Comparison of ENCODE assay signal across 13 cellular contexts in genomic region chr4:2408401-2408958, GRCh38. TPM values are rescaled to one million over a fixed set of nuclear protein-coding genes. Genes with fewer than 3 reads are reported as not detected.
A peak's percentile ranks its signal among the peaks of the same experiment; 100 is the strongest.
DNase-seq lines count a peak whose midpoint lies in the region; ATAC-seq and TF ChIP-seq lines count a peak whose summit lies in the region.
"Had no signal": no experiment of that assay in that cellular context is flagged by ENCODE, and none has a peak within 500 bp of the region (broad histone marks: within the 10 kb centered on the region; RNA-seq: fewer than 3 reads in every experiment).

No MANE protein-coding gene starts in this region.

- H3K27ac ChIP-seq in IMR-90 (ENCODE audit: insufficient read depth, low read length) (no peak overlapping the region), neural progenitor cell (no peak overlapping the region)
- H3K27ac ChIP-seq: coronary artery, vagina had no signal

- H3K9me3 Mint-ChIP-seq in activated CD4-positive, alpha-beta T cell treated with anti-CD3 and anti-CD28 coated beads, Interleukin-2, amount 10 ng/mL, durations not matched to agents 24 days and 14 days = no peaks in the 10 kb centered on the region
- H3K9me3 Mint-ChIP-seq in WTC11 (no peaks in the 10 kb centered on the region), neural progenitor cell (no peaks in the 10 kb centered on the region)

- no peak overlapping the region for H3K4ac ChIP-seq in IMR-90 (ENCODE audit: low read depth, low read length)

- H3K4me3 ChIP-seq in IMR-90 (ENCODE audit: insufficient read depth, low read depth, low read length) (no peak overlapping the region), neural progenitor cell (no peak overlapping the region)
- H3K4me3 ChIP-seq: coronary artery, vagina had no signal

- H3K36me3 Mint-ChIP-seq in activated CD4-positive, alpha-beta T cell treated with anti-CD3 and anti-CD28 coated beads, Interleukin-2, amount 10 ng/mL, durations not matched to agents 24 days and 14 days (ENCODE audit: low read depth) = no peaks in the 10 kb centered on the region
- H3K36me3 Mint-ChIP-seq in WTC11 (no peaks in the 10 kb centered on the region), neural progenitor cell (no peaks in the 10 kb centered on the region)

- peaks cover 53% of the 10 kb centered on the region for H3K4me1 Mint-ChIP-seq in activated CD4-positive, alpha-beta T cell treated with anti-CD3 and anti-CD28 coated beads, Interleukin-2, amount 10 ng/mL, durations not matched to agents 24 days and 14 days
- H3K4me1 Mint-ChIP-seq in WTC11 (peaks cover 44% of the 10 kb centered on the region), neural progenitor cell (peaks cover 32% of the 10 kb centered on the region)

- H2BK20ac ChIP-seq in IMR-90 (ENCODE audit: low read depth, low read length) = no peak overlapping the region

- H4K20me1 ChIP-seq in IMR-90 (ENCODE audit: insufficient read depth, low read length) (no peaks in the 10 kb centered on the region), neural progenitor cell (ENCODE audit: low read depth) (no peaks in the 10 kb centered on the region)

- no TSS peak for BruUV-seq in IMR-90 (replicated peaks; lab: Mats Ljungman, UMichigan)

- peaks cover 11% of the 10 kb centered on the region for H3K4me1 ChIP-seq in IMR-90 (ENCODE audit: control insufficient read depth, insufficient read depth, low read length)
- peaks cover 12% of the 10 kb centered on the region for H3K4me1 ChIP-seq in neural progenitor cell

- H3K79me2 ChIP-seq in neural progenitor cell (ENCODE audit: low read depth) = no peaks in the 10 kb centered on the region

- no peak overlapping the region for H2BK15ac ChIP-seq in IMR-90 (ENCODE audit: low read depth, low read length)

- no peak overlapping the region for H3K23ac ChIP-seq in IMR-90 (ENCODE audit: low read depth, low read length)

- peaks cover 0 to under 1% of the 10 kb centered on the region in 2 experiments; a peak in 1 of 4 replicates for H3K79me1 ChIP-seq in IMR-90 (ENCODE audit: low read depth in 1 of 2, low read length in 2 of 2)

- H2AFZ ChIP-seq in IMR-90 (replicated peaks; ENCODE audit: low read length, poor library complexity) = peak overlapping the region; percentile 14
- H2AFZ ChIP-seq in neural progenitor cell (replicated peaks) = no peak overlapping the region

- H3K27ac Mint-ChIP-seq in activated CD4-positive, alpha-beta T cell treated with anti-CD3 and anti-CD28 coated beads, Interleukin-2, amount 10 ng/mL, durations not matched to agents 24 days and 14 days = no peak overlapping the region
- H3K27ac Mint-ChIP-seq in WTC11 = no peak overlapping the region
- no peak overlapping the region for H3K27ac Mint-ChIP-seq in neural progenitor cell

- H3K14ac ChIP-seq in IMR-90 (replicated peaks; ENCODE audit: low read depth, low read length) = no peak overlapping the region

- 69% methylated on average over 10 of the region's 15 CpGs; no CpG with 5 or more reads in 1 of the 2 experiments for WGBS in IMR-90 (ENCODE audit: extremely low coverage in 2 of 2, insufficient read length in 1 of 2), 2 experiments

- no peak for TF ChIP-seq RAD21 in IMR-90 (IDR thresholded peaks at IDR 0.05; ENCODE audit: low read length)

- no peak for ATAC-seq in IMR-90 (ENCODE audit: low read depth)
- ATAC-seq in WTC11 = peak; percentile 43

- no peak overlapping the region for H3K9ac ChIP-seq in IMR-90 (ENCODE audit: low read depth, low read length)
- H3K9ac ChIP-seq in neural progenitor cell = no peak overlapping the region

- H3K4me2 ChIP-seq in IMR-90 (ENCODE audit: low read depth, low read length) (no peak overlapping the region), neural progenitor cell (no peak overlapping the region)

- H4K91ac ChIP-seq in IMR-90 (ENCODE audit: insufficient read depth, low read depth, low read length) = no peak overlapping the region

- H3K36me3 ChIP-seq in IMR-90 (ENCODE audit: control insufficient read depth, insufficient read depth, low read length) = no peaks in the 10 kb centered on the region
- H3K36me3 ChIP-seq in neural progenitor cell = no peaks in the 10 kb centered on the region
- H3K36me3 ChIP-seq: vagina had no signal

- intact Hi-C loops in activated CD4-positive, alpha-beta T cell treated with anti-CD3 and anti-CD28 coated beads, Interleukin-2, amount 10 ng/mL, durations not matched to agents 24 days and 14 days (cut with micrococcal nuclease) = no loop called here
- intact Hi-C loops in IMR-90 (cut with micrococcal nuclease) = no loop called here

- peaks cover 19% of the 10 kb centered on the region for H3F3A ChIP-seq in neural progenitor cell (ENCODE audit: low read depth)

- no peak overlapping the region for H3K56ac ChIP-seq in IMR-90 (ENCODE audit: extremely low read depth, insufficient read depth, low read length)

- H3K9me1 ChIP-seq in IMR-90 (ENCODE audit: insufficient read depth, low read length) = peaks cover 7% of the 10 kb centered on the region

- POLR2A ChIA-PET in IMR-90 (lab: Charles Lee; ENCODE audit: unreplicated experiment) (no interaction called here), WTC11 (lab: Charles Lee) (no interaction called here)

- dilution Hi-C loops in IMR-90 (cut with HindIII; ENCODE audit: low sequenced_read_pairs, unreplicated experiment) = no loop called here

- CTCF ChIA-PET in IMR-90 (lab: Yijun Ruan, JAX) = no interaction called here
- CTCF ChIA-PET in WTC11 (lab: Charles Lee) = interaction anchor here (1.0 to 1.4 kb wide), 2 partner anchors 8 to 34 kb away, joined by 3 to 5 read pairs; no protein-coding TSS in a partner anchor

- H2AK5ac ChIP-seq in IMR-90 (ENCODE audit: low read depth, low read length) = no peak overlapping the region

- H2AK9ac ChIP-seq in IMR-90 (replicated peaks; ENCODE audit: low read depth, low read length, poor library complexity) = peak overlapping the region; percentile 50

- peak; percentile 73 for DNase-seq in activated CD4-positive, alpha-beta T cell treated with anti-CD3 and anti-CD28 coated beads, Interleukin-2, amount 10 ng/mL, durations not matched to agents 24 days and 14 days
- DNase-seq in activated CD4-positive, alpha-beta T cell treated with anti-CD3 and anti-CD28 coated beads for 1 hour = no peak
- no peak for DNase-seq in IMR-90
- DNase-seq in WTC11 (ENCODE audit: low spot score) = peak; percentile 70
- DNase-seq in neural progenitor cell (ENCODE audit: low spot score) = no peak
- DNase-seq in NCI-H187 (lab: John Stamatoyannopoulos, UW) = no peak
- no peak for DNase-seq in NCI-H446 (lab: John Stamatoyannopoulos, UW)
- DNase-seq in NCI-H2171 treated with DMSO at 0.1 percent for 48 hours (lab: John Stamatoyannopoulos, UW) = no peak
- DNase-seq: DND-41, NCI-H1694 treated with DMSO at 0.1 percent for 48 hours had no signal

- no peak overlapping the region for H2BK5ac ChIP-seq in IMR-90 (ENCODE audit: low read depth, low read length, poor library complexity, severe bottlenecking)

- TF ChIP-seq POLR2A in IMR-90 (IDR thresholded peaks at IDR 0.05; ENCODE audit: low read depth, low read length) = no peak

- in situ Hi-C loops in IMR-90 (cut with MboI; ENCODE audit: low sequenced_read_pairs) = no loop called here

- H3K4me3 Mint-ChIP-seq in activated CD4-positive, alpha-beta T cell treated with anti-CD3 and anti-CD28 coated beads, Interleukin-2, amount 10 ng/mL, durations not matched to agents 24 days and 14 days = no peak overlapping the region
- H3K4me3 Mint-ChIP-seq in WTC11 = no peak overlapping the region
- H3K4me3 Mint-ChIP-seq in neural progenitor cell = peak overlapping the region; percentile 24

- no peaks in the 10 kb centered on the region for H3K27me3 Mint-ChIP-seq in activated CD4-positive, alpha-beta T cell treated with anti-CD3 and anti-CD28 coated beads, Interleukin-2, amount 10 ng/mL, durations not matched to agents 24 days and 14 days
- H3K27me3 Mint-ChIP-seq in WTC11 (ENCODE audit: low read depth) (peaks cover 2% of the 10 kb centered on the region; the same call in 1 of the 2 replicates), neural progenitor cell (ENCODE audit: insufficient read depth, low read depth) (peaks cover 29% of the 10 kb centered on the region)

- TF ChIP-seq CTCF in IMR-90 (conservative IDR thresholded peaks at IDR 0.05; ENCODE audit: low read depth, low read length) (no peak), WTC11 (IDR thresholded peaks at IDR 0.05) (no peak), neural progenitor cell (IDR thresholded peaks at IDR 0.05) (no peak)

- H3K9me3 ChIP-seq in IMR-90 (ENCODE audit: control insufficient read depth, insufficient read depth, low read length) = no peaks in the 10 kb centered on the region
- H3K9me3 ChIP-seq in neural progenitor cell (ENCODE audit: low read depth) = no peaks in the 10 kb centered on the region
- H3K9me3 ChIP-seq: vagina had no signal

- H3K27me3 ChIP-seq in IMR-90 (ENCODE audit: control insufficient read depth, insufficient read depth, low read length) = peaks cover 7% of the 10 kb centered on the region; the same call in 1 of the 2 replicates
- H3K27me3 ChIP-seq in neural progenitor cell = peaks cover 24% of the 10 kb centered on the region
- H3K27me3 ChIP-seq: vagina had no signal

- no peak overlapping the region for H4K8ac ChIP-seq in IMR-90 (ENCODE audit: low read depth in 2 of 2, low read length in 2 of 2)

- H3K18ac ChIP-seq in IMR-90 (ENCODE audit: low read depth, low read length) = no peak overlapping the region

- H2BK120ac ChIP-seq in IMR-90 (ENCODE audit: low read depth, low read length) = no peak overlapping the region

- no peak overlapping the region for H4K5ac ChIP-seq in IMR-90 (ENCODE audit: low read depth, low read length)

TF ChIP-seq in WTC11, 78 proteins besides CTCF, POLR2A, EP300 and RAD21 (continues in another document):
- no peak for TF ChIP-seq OVOL2 (CRISPR knock-in tag; IDR thresholded peaks at IDR 0.05; ENCODE audit: borderline replicate concordance)
- TF ChIP-seq CREB1 (CRISPR knock-in tag; IDR thresholded peaks at IDR 0.05) = no peak
- no peak for TF ChIP-seq SMAD4 (CRISPR knock-in tag; IDR thresholded peaks at IDR 0.05)

RNA-seq across cellular contexts. Expression of gene ZFYVE28, which starts 10.0 kb away (rescaled TPM):
- total RNA-seq in activated CD4-positive, alpha-beta T cell treated with anti-CD3 and anti-CD28 coated beads, Interleukin-2, amount 10 ng/mL, durations not matched to agents 24 days and 14 days = 4.4 and 4.7 TPM in 2 replicates
- total RNA-seq in IMR-90 (2012; rRNA removed) = 0.36 and 0.56 TPM in 2 replicates
- 1.2 and 1.4 TPM in 2 replicates for polyA plus RNA-seq in IMR-90 (2012; rRNA removed)
- polyA plus RNA-seq in IMR-90 (2012; cell fraction: cytosol; rRNA removed) = 0.14 and 0.92 TPM in 2 replicates
- 2.8 and 3.8 TPM in 2 replicates for polyA plus RNA-seq in IMR-90 (2012; cell fraction: nucleus; rRNA removed; ENCODE audit: low replicate concordance)
- total RNA-seq in WTC11 (2021) = 4.5 to 7.8 TPM (median 6.0 TPM) in 3 replicates
- 0.39 and 0.93 TPM in 2 replicates for total RNA-seq in neural progenitor cell (ENCODE audit: low replicate concordance)

RNA-seq across cellular contexts. Expression of gene CFAP99, which starts 10.3 kb away (rescaled TPM):
- not detected in 2 replicates for total RNA-seq in activated CD4-positive, alpha-beta T cell treated with anti-CD3 and anti-CD28 coated beads, Interleukin-2, amount 10 ng/mL, durations not matched to agents 24 days and 14 days
- total RNA-seq in IMR-90 (2012; rRNA removed) (not detected in 2 replicates), WTC11 (2021) (0.23 to 0.41 TPM in 2 of 3 replicates, not detected in the other), neural progenitor cell (ENCODE audit: low replicate concordance) (not detected in 2 replicates)
- polyA plus RNA-seq in IMR-90 (2012; rRNA removed) = not detected in 2 replicates
- polyA plus RNA-seq in IMR-90 (2012; cell fraction: cytosol; rRNA removed) = not detected in 2 replicates
- polyA plus RNA-seq in IMR-90 (2012; cell fraction: nucleus; rRNA removed; ENCODE audit: low replicate concordance) = not detected in 2 replicates
- total RNA-seq: vagina had no signal
- polyA plus RNA-seq: AG04450 had no signal

Comparison
In these comparisons a context has a peak if more than half of its experiments do, and no peak if none do; other contexts are left out.
1. DNase-seq: peak in activated CD4-positive, alpha-beta T cell treated with anti-CD3 and anti-CD28 coated beads, Interleukin-2, amount 10 ng/mL, durations not matched to agents 24 days and 14 days (single experiment) and WTC11 (single experiment); none in activated CD4-positive, alpha-beta T cell treated with anti-CD3 and anti-CD28 coated beads for 1 hour (single experiment), IMR-90 (single experiment), neural progenitor cell (single experiment), NCI-H187 (0 of 2), NCI-H446 (0 of 2) and NCI-H2171 treated with DMSO at 0.1 percent for 48 hours (single experiment).